In genomic region chr2:33273479-33273878, GRCh38 we compare ENCODE assay signal across 22 cellular contexts.
DNase-seq lines count a peak whose midpoint lies in the region; ATAC-seq, FAIRE-seq and TF ChIP-seq lines count a peak whose summit lies in the region.
"Had no signal": no experiment of that assay in that cellular context is flagged by ENCODE, and none has a peak within 500 bp of the region (broad histone marks: within the 10 kb centered on the region; RNA-seq: fewer than 3 reads in every experiment).

No MANE protein-coding gene starts in this region.

- no peak for TF ChIP-seq EP300 in HepG2 (IDR thresholded peaks at IDR 0.05; ENCODE audit: low read depth in 2 of 2, low read length in 2 of 2)
- TF ChIP-seq EP300 in HepG2 (CRISPR knock-in tag; IDR thresholded peaks at IDR 0.05; ENCODE audit: borderline replicate concordance): no peak

- H3K4me1 Mint-ChIP-seq in central memory CD8-positive, alpha-beta T cell: peaks cover 8% of the 10 kb centered on the region
- peaks cover 31% of the 10 kb centered on the region for H3K4me1 Mint-ChIP-seq in progenitor cell of endocrine pancreas (ENCODE audit: low read depth)
- H3K4me1 Mint-ChIP-seq: CD14-positive monocyte, GM23338 had no signal

- H3K4me3 ChIP-seq in liver (ENCODE audit: low read depth in 1 of 3, low read length in 3 of 3) (no peak overlapping the region), HepG2 (replicated peaks in 1 of 3; ENCODE audit: insufficient read depth in 1 of 3, low read depth in 2 of 3, low read length in 3 of 3) (no peak overlapping the region)
- H3K4me3 ChIP-seq: A549, BLaER1, GM23338 had no signal

- H3K27me3 Mint-ChIP-seq in central memory CD8-positive, alpha-beta T cell: no peaks in the 10 kb centered on the region
- H3K27me3 Mint-ChIP-seq in progenitor cell of endocrine pancreas: no peaks in the 10 kb centered on the region

- no peak overlapping the region for H3K4me3 Mint-ChIP-seq in central memory CD8-positive, alpha-beta T cell
- H3K4me3 Mint-ChIP-seq in progenitor cell of endocrine pancreas (ENCODE audit: low read depth): no peak overlapping the region
- H3K4me3 Mint-ChIP-seq: CD14-positive monocyte; CD4-positive, alpha-beta memory T cell; GM23338; HFFc6 had no signal

- intact Hi-C loops in HepG2 (cut with micrococcal nuclease; ENCODE audit: unreplicated experiment): loop anchor here (5.0 kb wide), 1 partner anchor 241 kb away; no protein-coding TSS in a partner anchor

- peaks cover 0 to 9% (median 6%) of the 10 kb centered on the region in 4 donors for H3K36me3 ChIP-seq in liver (ENCODE audit: control insufficient read depth in 4 of 4, insufficient read depth in 3 of 4, low read depth in 1 of 4, low read length in 3 of 4)
- H3K36me3 ChIP-seq in HepG2 (replicated peaks in 1 of 2; ENCODE audit: control insufficient read depth in 1 of 2, insufficient read depth in 2 of 2, low read length in 2 of 2): no peaks in the 10 kb centered on the region
- H3K36me3 ChIP-seq: BLaER1 had no signal

- no peaks in the 10 kb centered on the region for H3K9me3 Mint-ChIP-seq in central memory CD8-positive, alpha-beta T cell
- no peaks in the 10 kb centered on the region for H3K9me3 Mint-ChIP-seq in progenitor cell of endocrine pancreas (ENCODE audit: low read depth)
- H3K9me3 Mint-ChIP-seq: CD4-positive, alpha-beta memory T cell; GM23338; HFFc6 had no signal

- CTCF ChIA-PET in HepG2 (lab: Yijun Ruan, JAX; ENCODE audit: low intra/inter-chr PET ratio, low total read pairs): no interaction called here

- H3K79me2 ChIP-seq in HepG2 (ENCODE audit: insufficient read depth, low read length): no peaks in the 10 kb centered on the region

- BruUV-seq in HepG2 (replicated peaks; lab: Mats Ljungman, UMichigan): no TSS peak

- no peak for DNase-seq in HepG2 (ENCODE audit: low spot score)
- no peak for DNase-seq in central memory CD8-positive, alpha-beta T cell (ENCODE audit: low spot score in 2 of 2)
- DNase-seq in progenitor cell of endocrine pancreas (ENCODE audit: low spot score, unreplicated experiment): no peak
- DNase-seq in frontal cortex (ENCODE audit: low spot score in 2 of 2): no peak
- DNase-seq in NCI-H2227 (lab: John Stamatoyannopoulos, UW; ENCODE audit: unreplicated experiment): no peak
- DNase-seq in stimulated activated CD4-positive, alpha-beta T cell treated with anti-CD3 and anti-CD28 coated beads, Interleukin-2, amount 100 ng/mL, for 48 hours: no peak
- DNase-seq: CD4-positive, alpha-beta memory T cell; DMS153; DMS79; GDM1; HCEC 1CT; HFFc6 had no signal

- TF ChIP-seq POLR2A in HepG2 (IDR thresholded peaks at IDR 0.05; ENCODE audit: insufficient read depth in 1 of 2, low read depth in 2 of 2, low read length in 2 of 2): no peak

- in situ Hi-C loops in HepG2 (cut with HindIII; ENCODE audit: extremely low pct_ligation_motif_present, low pct_unique_long_range_greater_than_20kb): no loop called here

- H3K27me3 ChIP-seq in liver (ENCODE audit: control insufficient read depth in 4 of 4, insufficient read depth in 4 of 4, low read length in 3 of 4) (no peaks in the 10 kb centered on the region), HepG2 (ENCODE audit: control insufficient read depth in 1 of 2, insufficient read depth in 2 of 2, low read length in 2 of 2) (0 out of 5 replicates have a peak, but pooled peaks cover 0 to 5% of the 10 kb centered on the region in 2 experiments)
- H3K27me3 ChIP-seq: BLaER1 had no signal

- POLR2A ChIA-PET in HepG2 (lab: Yijun Ruan, JAX): no interaction called here

- H3K9me3 ChIP-seq in liver (ENCODE audit: control insufficient read depth in 4 of 4, low read length in 3 of 4): no peaks in the 10 kb centered on the region
- H3K9me3 ChIP-seq in HepG2 (ENCODE audit: low read length): no peaks in the 10 kb centered on the region
- H3K9me3 ChIP-seq: A549, BLaER1 had no signal

- WGBS in liver: 61% methylated on average over 1 of the region's 1 CpG
- WGBS in HepG2 (ENCODE audit: low lambda C conversion rate): 2% methylated on average over 1 of the region's 1 CpG

- no peaks in the 10 kb centered on the region for H4K20me1 ChIP-seq in HepG2 (ENCODE audit: insufficient read depth, low read length)
- H4K20me1 ChIP-seq: BLaER1 had no signal

- H3K4me2 ChIP-seq in HepG2 (ENCODE audit: low read depth, low read length): no peak overlapping the region
- H3K4me2 ChIP-seq: A549, GM23338 had no signal

- TF ChIP-seq CTCF in liver (IDR thresholded peaks at IDR 0.05; ENCODE audit: low read depth, low read length, missing input control) (no peak), HepG2 (CRISPR knock-in tag; IDR thresholded peaks at IDR 0.05) (no peak), progenitor cell of endocrine pancreas (IDR thresholded peaks at IDR 0.05; ENCODE audit: unreplicated experiment) (no peak)

- FAIRE-seq in HepG2 (lab: Jason Lieb, UNC): no peak
- no peak for FAIRE-seq in frontal cortex (lab: Jason Lieb, UNC)
- FAIRE-seq: A549, GM12892, GM18507, H54 had no signal

- no peak for ATAC-seq in HepG2
- ATAC-seq in central memory CD8-positive, alpha-beta T cell (replicated peaks; ENCODE audit: extremely low read depth, poor library complexity, severe bottlenecking): no peak
- ATAC-seq: A549, GM23338 had no signal

- peaks cover 0 to 1% (median 0%) of the 10 kb centered on the region in 4 donors for H3K4me1 ChIP-seq in liver (ENCODE audit: control insufficient read depth in 4 of 4, insufficient read depth in 4 of 4, low read length in 3 of 4)
- H3K4me1 ChIP-seq in HepG2 (ENCODE audit: insufficient read depth, low read length): peaks cover 12% of the 10 kb centered on the region

- H3K9ac ChIP-seq in liver (ENCODE audit: low read depth in 1 of 2, low read length in 2 of 2): no peak overlapping the region
- H3K9ac ChIP-seq in HepG2 (ENCODE audit: insufficient read depth, low read depth, low read length): no peak overlapping the region
- H3K9ac ChIP-seq: BLaER1 had no signal

- no peak overlapping the region for H3K27ac ChIP-seq in liver (ENCODE audit: low read depth in 1 of 2, low read length in 2 of 2)
- no peak overlapping the region for H3K27ac ChIP-seq in HepG2 (ENCODE audit: extremely low read length, insufficient read depth, low read length)
- H3K27ac ChIP-seq: 22Rv1, BLaER1, HL-60 had no signal

- no peaks in the 10 kb centered on the region for H3K36me3 Mint-ChIP-seq in central memory CD8-positive, alpha-beta T cell (ENCODE audit: insufficient read depth)
- H3K36me3 Mint-ChIP-seq in progenitor cell of endocrine pancreas (ENCODE audit: insufficient read depth): peaks cover 12% of the 10 kb centered on the region
- H3K36me3 Mint-ChIP-seq: CD14-positive monocyte; CD4-positive, alpha-beta memory T cell had no signal

- peak overlapping the region; percentile 56 for H3K27ac Mint-ChIP-seq in central memory CD8-positive, alpha-beta T cell (ENCODE audit: low read depth)
- peak overlapping the region; percentile 27 for H3K27ac Mint-ChIP-seq in progenitor cell of endocrine pancreas
- H3K27ac Mint-ChIP-seq: CD14-positive monocyte, GM23338 had no signal

- no peak overlapping the region for H2AFZ ChIP-seq in HepG2 (ENCODE audit: low read length)
- H2AFZ ChIP-seq: GM23338 had no signal

- TF ChIP-seq RAD21 in liver (IDR thresholded peaks at IDR 0.05) (no peak), HepG2 (CRISPR knock-in tag; IDR thresholded peaks at IDR 0.05) (no peak)

TF ChIP-seq in liver, 16 proteins besides CTCF, POLR2A, EP300 and RAD21:
- TF ChIP-seq, protein P1, sequence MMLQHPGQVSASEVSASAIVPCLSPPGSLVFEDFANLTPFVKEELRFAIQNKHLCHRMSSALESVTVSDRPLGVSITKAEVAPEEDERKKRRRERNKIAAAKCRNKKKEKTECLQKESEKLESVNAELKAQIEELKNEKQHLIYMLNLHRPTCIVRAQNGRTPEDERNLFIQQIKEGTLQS (IDR thresholded peaks at IDR 0.05): no peak
- TF ChIP-seq RXRA (IDR thresholded peaks at IDR 0.05): peak in 1 of 2 donors; percentile 9
- peak; percentile 38 for TF ChIP-seq SP1 (IDR thresholded peaks at IDR 0.05)
- TF ChIP-seq FOXA2 (IDR thresholded peaks at IDR 0.05): no peak
- peak; percentile 25 for TF ChIP-seq HNF4G (IDR thresholded peaks at IDR 0.05)
- no peak for TF ChIP-seq JUND (IDR thresholded peaks at IDR 0.05)
- peak; percentile 28 to 52 for TF ChIP-seq HNF4A (conservative IDR thresholded peaks at IDR 0.05)

TF ChIP-seq in HepG2, 621 proteins besides CTCF, POLR2A, EP300 and RAD21:
- TF ChIP-seq RNF2 (conservative IDR thresholded peaks at IDR 0.05; ENCODE audit: low read depth) (no peak), CREB1 (IDR thresholded peaks at IDR 0.05) (no peak), CREB1 (CRISPR knock-in tag; IDR thresholded peaks at IDR 0.05) (no peak), ZNF772 (CRISPR knock-in tag; IDR thresholded peaks at IDR 0.05) (no peak), ZNF564 (CRISPR knock-in tag; IDR thresholded peaks at IDR 0.05) (no peak), ZNF180 (CRISPR knock-in tag; IDR thresholded peaks at IDR 0.05; ENCODE audit: borderline replicate concordance, low read depth) (no peak), THRA (CRISPR knock-in tag; IDR thresholded peaks at IDR 0.05; ENCODE audit: borderline replicate concordance) (no peak), NONO (IDR thresholded peaks at IDR 0.05) (no peak), NONO (CRISPR knock-in tag; conservative IDR thresholded peaks at IDR 0.05) (no peak), ZNF343 (CRISPR knock-in tag; IDR thresholded peaks at IDR 0.05) (no peak)
